ENCODE assay signal across 23 cellular contexts in the genomic region with DNA sequence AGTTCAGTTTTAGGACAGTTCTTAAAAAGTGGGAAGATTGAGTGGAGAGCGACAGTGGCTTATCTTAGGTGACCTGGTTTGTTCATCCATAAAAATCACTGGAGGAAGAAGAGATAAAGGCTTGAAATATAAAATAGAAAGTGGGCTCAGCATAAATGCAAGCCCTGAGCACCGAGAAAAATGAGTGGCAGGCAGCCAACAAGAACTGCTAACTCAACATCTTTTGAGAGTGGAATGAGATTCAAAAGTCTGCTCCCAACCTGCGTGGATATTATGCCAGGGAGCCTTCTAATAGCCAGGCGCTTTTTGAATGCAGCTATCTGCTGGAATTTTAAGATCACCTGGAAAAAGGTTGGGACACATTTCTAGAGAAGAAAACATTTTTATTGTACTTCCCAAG.
"Had no signal": no experiment of that assay in that cellular context is flagged by ENCODE, and none has a peak within 500 bp of the region (broad histone marks: within the 10 kb centered on the region; RNA-seq: fewer than 3 reads in every experiment).

No MANE protein-coding gene starts in this region.

- H3K36me3 ChIP-seq: left lung, prostate gland, vagina had no signal

- H3K27ac ChIP-seq: left lung, prostate gland, vagina had no signal

- H3K27ac Mint-ChIP-seq: activated naive CD4-positive, alpha-beta T cell treated with anti-CD3 and anti-CD28 coated beads, Interleukin-2, amount 50 U/mL, for 72 hours; activated T-cell treated with anti-CD3 and anti-CD28 coated beads, Interleukin-2, amount 50 U/mL, for 24 hours; activated T-helper 17 cell treated with anti-CD3 and anti-CD28 coated beads, Interleukin-2, amount 50 U/mL, for 72 hours; brain; immature natural killer cell; natural killer cell; stimulated activated naive B cell treated with anti-CD40 and anti-IgM and Interleukin-4, amounts not matched to agents 10 μg/mL and 1 μg/mL and 100 μg/mL, for 72 hours; type B pancreatic cell; WTC11 had no signal

- H3K9me3 Mint-ChIP-seq: activated T-helper 17 cell treated with anti-CD3 and anti-CD28 coated beads, Interleukin-2, amount 50 U/mL, for 72 hours; stimulated activated naive B cell treated with anti-CD40 and anti-IgM and Interleukin-4, amounts not matched to agents 10 μg/mL and 1 μg/mL and 100 μg/mL, for 72 hours had no signal

- H3K4me1 Mint-ChIP-seq: activated T-helper 17 cell treated with anti-CD3 and anti-CD28 coated beads, Interleukin-2, amount 50 U/mL, for 72 hours; immature natural killer cell; natural killer cell; WTC11 had no signal

- H3K36me3 Mint-ChIP-seq: activated naive CD4-positive, alpha-beta T cell treated with anti-CD3 and anti-CD28 coated beads, Interleukin-2, amount 50 U/mL, for 72 hours; brain; immature natural killer cell; natural killer cell; stimulated activated naive B cell treated with anti-CD40 and anti-IgM and Interleukin-4, amounts not matched to agents 10 μg/mL and 1 μg/mL and 100 μg/mL, for 72 hours; type B pancreatic cell; WTC11 had no signal

- H3K27me3 Mint-ChIP-seq: activated T-cell treated with anti-CD3 and anti-CD28 coated beads, Interleukin-2, amount 50 U/mL, for 24 hours; activated T-helper 17 cell treated with anti-CD3 and anti-CD28 coated beads, Interleukin-2, amount 50 U/mL, for 72 hours; stimulated activated naive B cell treated with anti-CD40 and anti-IgM and Interleukin-4, amounts not matched to agents 10 μg/mL and 1 μg/mL and 100 μg/mL, for 72 hours; type B pancreatic cell had no signal

- DNase-seq: activated CD4-positive, alpha-beta T cell treated with anti-CD3 and anti-CD28 coated beads, Interleukin-2, amount 50 U/mL, for 4 hours; activated CD8-positive, alpha-beta memory T cell treated with anti-CD3 and anti-CD28 coated beads for 24 hours; activated CD8-positive, alpha-beta memory T cell treated with anti-CD3 and anti-CD28 coated beads, Interleukin-2, amount 50 U/mL, for 4 hours; activated T-cell treated with anti-CD3 and anti-CD28 coated beads, Interleukin-2, amount 50 U/mL, for 24 hours; aorta; dermis blood vessel endothelial cell; effector CD8-positive, alpha-beta T cell; erythroblast; foreskin fibroblast; immature natural killer cell; left lung; natural killer cell; stimulated activated CD4-positive, alpha-beta T cell treated with anti-CD3 and anti-CD28 coated beads, Interleukin-2, amount 100 ng/mL, for 48 hours; stimulated activated CD8-positive, alpha-beta memory T cell treated with anti-CD3 and anti-CD28 coated beads, Interleukin-4, amount 100 ng/mL, for 48 hours; stimulated activated naive B cell treated with anti-CD40 and anti-IgM and Interleukin-4, amounts not matched to agents 10 μg/mL and 1 μg/mL and 100 μg/mL, for 72 hours had no signal

- H3K27me3 ChIP-seq: left lung, vagina had no signal

- H3K9me3 ChIP-seq: prostate gland, vagina had no signal

- H3K4me3 ChIP-seq: left lung, lung, prostate gland, vagina had no signal

- H3K4me1 ChIP-seq: left lung, prostate gland, vagina had no signal

- ATAC-seq: activated naive CD4-positive, alpha-beta T cell treated with anti-CD3 and anti-CD28 coated beads, Interleukin-2, amount 50 U/mL, for 72 hours; activated T-helper 17 cell treated with anti-CD3 and anti-CD28 coated beads, Interleukin-2, amount 50 U/mL, for 72 hours; left lung; natural killer cell; stimulated activated naive B cell treated with anti-CD40 and anti-IgM and Interleukin-4, amounts not matched to agents 10 μg/mL and 1 μg/mL and 100 μg/mL, for 72 hours; WTC11 had no signal

- H3K4me3 Mint-ChIP-seq: activated T-cell treated with anti-CD3 and anti-CD28 coated beads, Interleukin-2, amount 50 U/mL, for 24 hours; activated T-helper 17 cell treated with anti-CD3 and anti-CD28 coated beads, Interleukin-2, amount 50 U/mL, for 72 hours; immature natural killer cell; natural killer cell; stimulated activated naive B cell treated with anti-CD40 and anti-IgM and Interleukin-4, amounts not matched to agents 10 μg/mL and 1 μg/mL and 100 μg/mL, for 72 hours; type B pancreatic cell; WTC11 had no signal
